Comparison of ENCODE assay signal across 8 cellular contexts in the genomic region with DNA sequence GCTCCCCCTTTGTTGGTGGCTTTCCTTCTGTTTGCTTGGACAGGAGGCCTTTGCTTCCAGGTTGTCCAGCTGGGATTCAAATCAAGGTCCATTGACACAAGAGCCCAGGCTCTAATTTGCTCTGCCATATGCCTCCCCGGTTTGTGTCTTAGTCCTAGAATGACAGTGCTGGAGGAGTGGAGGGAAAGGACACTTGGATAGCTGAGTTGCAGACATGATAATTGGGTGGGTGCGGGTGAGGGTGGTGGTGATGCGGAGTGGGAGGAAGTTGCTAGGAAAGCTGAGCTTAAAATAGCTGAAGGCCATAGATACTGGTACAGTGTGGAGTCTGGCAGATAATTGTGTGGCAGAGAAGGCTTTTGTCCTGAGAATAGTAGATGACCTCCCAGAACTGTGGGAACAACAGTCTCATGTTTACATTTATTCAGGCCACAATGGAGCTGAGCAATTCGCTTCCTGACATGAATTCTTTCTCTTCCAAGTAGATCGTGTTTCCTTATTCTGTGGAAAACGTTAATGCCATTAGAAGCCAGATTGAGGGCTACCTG. TPM values are rescaled to one million over a fixed set of nuclear protein-coding genes. Genes with fewer than 3 reads are reported as not detected.
DNase-seq lines count a peak whose midpoint lies in the region; ATAC-seq and TF ChIP-seq lines count a peak whose summit lies in the region.

No MANE protein-coding gene starts in this region.

- peaks cover 24 to 51% of the 10 kb centered on the region in 2 donors for H3K36me3 Mint-ChIP-seq in activated T-cell treated with anti-CD3 and anti-CD28 coated beads, Interleukin-2, amount 50 U/mL, for 72 hours (ENCODE audit: insufficient read depth in 2 of 2)
- peaks cover 43% of the 10 kb centered on the region for H3K36me3 Mint-ChIP-seq in activated B cell treated with CpG ODN at 0.5 μM for 24 hours (ENCODE audit: low read depth)

- peak overlapping the region; percentile 68 for H3K27ac Mint-ChIP-seq in activated T-cell treated with anti-CD3 and anti-CD28 coated beads, Interleukin-2, amount 50 U/mL, for 72 hours
- peak overlapping the region; percentile 70 for H3K27ac Mint-ChIP-seq in activated B cell treated with CpG ODN at 0.5 μM for 24 hours

- no peak for TF ChIP-seq POLR2A in thyroid gland (IDR thresholded peaks at IDR 0.05)

- CTCF ChIA-PET in activated B cell treated with CpG ODN at 0.5 μM for 24 hours (lab: Charles Lee) = no interaction called here

- 71 to 78% methylated on average over 6 of the region's 6 CpGs for WGBS in thyroid gland, 2 donors

- no peak overlapping the region for H3K4me3 Mint-ChIP-seq in activated T-cell treated with anti-CD3 and anti-CD28 coated beads, Interleukin-2, amount 50 U/mL, for 72 hours
- peak overlapping the region; percentile 16 for H3K4me3 Mint-ChIP-seq in activated B cell treated with CpG ODN at 0.5 μM for 24 hours

- POLR2A ChIA-PET in activated B cell treated with CpG ODN at 0.5 μM for 24 hours (lab: Charles Lee) = interaction anchor here (0.7 to 1.2 kb wide), 2 partner anchors 17 to 36 kb away, joined by 3 to 4 read pairs; no protein-coding TSS in a partner anchor

- DNase-seq in activated T-cell treated with anti-CD3 and anti-CD28 coated beads, Interleukin-2, amount 50 U/mL, for 72 hours = no peak
- DNase-seq in activated T-cell treated with anti-CD3 and anti-CD28 coated beads for 4 hours = no peak
- DNase-seq in activated B cell treated with CpG ODN at 0.5 μM for 24 hours = no peak
- no peak for DNase-seq in thyroid gland
- no peak for DNase-seq in D341Med (ENCODE audit: low spot score)
- no peak for DNase-seq in activated gamma-delta T cell (lab: John Stamatoyannopoulos, UW)

- TF ChIP-seq CTCF in activated B cell treated with CpG ODN at 0.5 μM for 24 hours (IDR thresholded peaks at IDR 0.05) (no peak), thyroid gland (IDR thresholded peaks at IDR 0.05) (no peak)

- intact Hi-C loops in activated B cell treated with CpG ODN at 0.5 μM for 24 hours (cut with micrococcal nuclease) (loop anchor here (2.0 kb wide), 1 partner anchor 14 kb away; no protein-coding TSS in a partner anchor), thyroid gland (cut with DNase I) (no loop called here)

- no peak for ATAC-seq in activated T-cell treated with anti-CD3 and anti-CD28 coated beads, Interleukin-2, amount 50 U/mL, for 72 hours (replicated peaks in 1 of 2)
- ATAC-seq in activated B cell treated with CpG ODN at 0.5 μM for 24 hours (ENCODE audit: low read depth) (no peak), HG03175 (IDR thresholded peaks at IDR 0.05; ENCODE audit: unreplicated experiment) (no peak)

- H3K4me1 Mint-ChIP-seq in activated T-cell treated with anti-CD3 and anti-CD28 coated beads, Interleukin-2, amount 50 U/mL, for 72 hours (ENCODE audit: low read depth) = peaks cover 43% of the 10 kb centered on the region
- H3K4me1 Mint-ChIP-seq in activated B cell treated with CpG ODN at 0.5 μM for 24 hours = peaks cover 60% of the 10 kb centered on the region

- peaks cover 39 to 48% of the 10 kb centered on the region in 2 donors for H3K4me1 ChIP-seq in thyroid gland

- H3K36me3 ChIP-seq in thyroid gland = no peaks in the 10 kb centered on the region

- H3K9me3 Mint-ChIP-seq in activated T-cell treated with anti-CD3 and anti-CD28 coated beads, Interleukin-2, amount 50 U/mL, for 72 hours = peaks cover 11 to 13% of the 10 kb centered on the region in 2 donors
- peaks cover 10% of the 10 kb centered on the region for H3K9me3 Mint-ChIP-seq in activated B cell treated with CpG ODN at 0.5 μM for 24 hours

- H3K27ac ChIP-seq in layer of hippocampus (ENCODE audit: low read depth, low read length) = peak overlapping the region; percentile 75
- peak overlapping the region in 2 of 3 donors; percentile 53 to 73 for H3K27ac ChIP-seq in thyroid gland

- H3K9me3 ChIP-seq in thyroid gland = no peaks in the 10 kb centered on the region

- H3K27me3 Mint-ChIP-seq in activated T-cell treated with anti-CD3 and anti-CD28 coated beads, Interleukin-2, amount 50 U/mL, for 72 hours (ENCODE audit: low read depth) = no peaks in the 10 kb centered on the region
- H3K27me3 Mint-ChIP-seq in activated B cell treated with CpG ODN at 0.5 μM for 24 hours = no peaks in the 10 kb centered on the region

- H3K27me3 ChIP-seq in layer of hippocampus (ENCODE audit: control insufficient read depth, insufficient read depth, low read length) = no peaks in the 10 kb centered on the region
- H3K27me3 ChIP-seq in thyroid gland = no peaks in the 10 kb centered on the region

- H3K4me3 ChIP-seq in thyroid gland (replicated peaks in 1 of 3) = no peak overlapping the region

RNA-seq across cellular contexts. Expression of gene SEC14L1, which starts 23.8 kb away (rescaled TPM):
- total RNA-seq in activated T-cell treated with anti-CD3 and anti-CD28 coated beads, Interleukin-2, amount 50 U/mL, for 72 hours = 100 to 1,000 TPM; 175 to 204 TPM
- total RNA-seq in activated B cell treated with CpG ODN at 0.5 μM for 24 hours = 60.7 and 79.6 TPM in 2 replicates
- total RNA-seq in thyroid gland = 100 to 1,000 TPM in 2 of 4 donors, 10 to 100 TPM in 2; 57.6 to 287 (median 102) TPM
